22 cellular contexts compared by ENCODE assay signal in the genomic region with DNA sequence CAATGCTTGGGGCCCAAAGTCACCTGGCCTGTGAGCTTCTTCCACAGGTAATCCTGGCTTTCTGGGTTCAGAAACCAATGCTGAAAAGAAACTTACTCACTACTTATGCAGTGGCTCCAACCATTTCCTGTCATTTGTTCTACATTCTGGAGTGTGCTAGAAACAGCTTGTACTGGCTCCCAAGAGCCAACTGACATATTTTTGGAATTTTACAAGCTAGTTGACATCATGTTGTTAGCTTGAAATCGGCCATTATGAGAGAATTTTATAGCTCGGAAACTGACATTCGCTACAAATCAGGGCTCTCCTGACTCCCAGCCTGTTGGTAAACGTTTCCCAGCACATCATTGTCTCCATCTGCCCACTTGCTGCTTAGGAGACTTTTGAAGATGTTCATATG.
DNase-seq lines count a peak whose midpoint lies in the region; ATAC-seq, FAIRE-seq and TF ChIP-seq lines count a peak whose summit lies in the region.
"Had no signal": no experiment of that assay in that cellular context is flagged by ENCODE, and none has a peak within 500 bp of the region (broad histone marks: within the 10 kb centered on the region; RNA-seq: fewer than 3 reads in every experiment).

No MANE protein-coding gene starts in this region.

- H3K18ac ChIP-seq in mesendoderm (ENCODE audit: low read length): peak overlapping the region; percentile 39

- DNase-seq in heart right ventricle: no peak
- no peak for DNase-seq in right atrium auricular region (ENCODE audit: low spot score)
- no peak for DNase-seq in astrocyte (ENCODE audit: low read depth)
- DNase-seq in mesendoderm: no peak
- no peak for DNase-seq in upper lobe of left lung
- DNase-seq in WTC11 (ENCODE audit: low spot score): no peak
- no peak for DNase-seq in NCI-H524 treated with DMSO at 0.1 percent for 48 hours (lab: John Stamatoyannopoulos, UW)
- DNase-seq in NCI-H2196 treated with DMSO at 0.1 percent for 48 hours (lab: John Stamatoyannopoulos, UW; ENCODE audit: unreplicated experiment): no peak
- DNase-seq: activated CD4-positive, alpha-beta T cell treated with anti-CD3 and anti-CD28 coated beads for 48 hours; activated naive CD4-positive, alpha-beta T cell; CD4-positive, alpha-beta T cell; H7; head of caudate nucleus; islet precursor cell; KG1; mucosa of descending colon; NCI-H1092 treated with DMSO at 0.1 percent for 48 hours; NCI-H2107; NCI-H69; OCI-M1 had no signal

- no peaks in the 10 kb centered on the region for H3K36me3 Mint-ChIP-seq in astrocyte (ENCODE audit: low read depth, unreplicated experiment)
- peaks cover 20% of the 10 kb centered on the region for H3K36me3 Mint-ChIP-seq in WTC11

- FAIRE-seq in astrocyte (lab: Jason Lieb, UNC): peak; percentile 32

- peak overlapping the region; percentile 41 for H4K5ac ChIP-seq in mesendoderm (ENCODE audit: low read length)

- no peak overlapping the region for H3K4ac ChIP-seq in mesendoderm (ENCODE audit: low read depth, low read length)

- no peak overlapping the region for H2AFZ ChIP-seq in astrocyte (ENCODE audit: low read depth, low read length)

- no peak overlapping the region for H2BK15ac ChIP-seq in mesendoderm (replicated peaks; ENCODE audit: low read depth)

- H3K9me3 Mint-ChIP-seq in astrocyte (ENCODE audit: unreplicated experiment) (peaks cover 3% of the 10 kb centered on the region), WTC11 (peaks cover 25% of the 10 kb centered on the region)
- H3K9me3 Mint-ChIP-seq: CD4-positive, alpha-beta T cell had no signal

- H3K27me3 Mint-ChIP-seq in astrocyte (ENCODE audit: low read depth, unreplicated experiment) (no peaks in the 10 kb centered on the region), WTC11 (ENCODE audit: low read depth) (no peaks in the 10 kb centered on the region)
- H3K27me3 Mint-ChIP-seq: CD4-positive, alpha-beta T cell had no signal

- H2AK5ac ChIP-seq in mesendoderm (ENCODE audit: low read length): no peak overlapping the region

- H3K4me1 ChIP-seq in heart right ventricle (peaks cover 2 to 43% (median 33%) of the 10 kb centered on the region in 9 donors), right atrium auricular region (peaks cover 0 to 15% of the 10 kb centered on the region in 2 donors), astrocyte (ENCODE audit: insufficient read depth, low read length) (peaks cover 33% of the 10 kb centered on the region), mesendoderm (ENCODE audit: control insufficient read depth, low read depth, low read length) (peaks cover 14% of the 10 kb centered on the region), upper lobe of left lung (peaks cover under 1 to 27% (median 23%) of the 10 kb centered on the region in 4 donors)

- H3K4me3 ChIP-seq in heart right ventricle: no peak overlapping the region
- H3K4me3 ChIP-seq in right atrium auricular region: no peak overlapping the region
- H3K4me3 ChIP-seq in astrocyte (ENCODE audit: insufficient read depth, low read depth, low read length): no peak overlapping the region
- H3K4me3 ChIP-seq in mesendoderm (ENCODE audit: low read length): no peak overlapping the region
- no peak overlapping the region for H3K4me3 ChIP-seq in upper lobe of left lung
- H3K4me3 ChIP-seq: coronary artery, mucosa of descending colon, skin epidermis had no signal

- H3K27me3 ChIP-seq in heart right ventricle (no peaks in the 10 kb centered on the region), right atrium auricular region (no peaks in the 10 kb centered on the region), astrocyte (ENCODE audit: insufficient read depth, low read length) (no peaks in the 10 kb centered on the region), mesendoderm (ENCODE audit: insufficient read depth, low read length, poor library complexity) (no peaks in the 10 kb centered on the region), upper lobe of left lung (no peaks in the 10 kb centered on the region)

- no peak overlapping the region for H3K23ac ChIP-seq in mesendoderm (ENCODE audit: low read length)

- no peak overlapping the region for H3K9ac ChIP-seq in astrocyte (ENCODE audit: low read length)
- no peak overlapping the region for H3K9ac ChIP-seq in mesendoderm (ENCODE audit: low read length)

- WGBS in heart right ventricle, 2 donors: 69 to 73% methylated on average over 4 of the region's 4 CpGs
- WGBS in mesendoderm (ENCODE audit: extremely low coverage, insufficient coverage, low lambda C conversion rate): no CpG with 5 or more reads among the region's 4 CpGs
- WGBS in upper lobe of left lung, 2 donors: 65 to 66% methylated on average over 4 of the region's 4 CpGs

- H3K4me3 Mint-ChIP-seq in astrocyte (ENCODE audit: unreplicated experiment) (no peak overlapping the region), WTC11 (no peak overlapping the region)
- H3K4me3 Mint-ChIP-seq: CD4-positive, alpha-beta T cell had no signal

- H3K4me2 ChIP-seq in astrocyte (ENCODE audit: low read length) (no peak overlapping the region), mesendoderm (ENCODE audit: low read length) (no peak overlapping the region)

- H3K27ac Mint-ChIP-seq in astrocyte (ENCODE audit: unreplicated experiment) (no peak overlapping the region), WTC11 (no peak overlapping the region)
- H3K27ac Mint-ChIP-seq: CD4-positive, alpha-beta T cell had no signal

- ATAC-seq in heart right ventricle: peak in 3 of 8 donors; percentile 21 to 70 (median 57)
- ATAC-seq in upper lobe of left lung (ENCODE audit: low FRiP score in 2 of 2): no peak
- no peak for ATAC-seq in WTC11
- ATAC-seq: mucosa of descending colon had no signal

- TF ChIP-seq CTCF in heart right ventricle (IDR thresholded peaks at IDR 0.05) (no peak), right atrium auricular region (IDR thresholded peaks at IDR 0.05) (no peak), astrocyte (IDR thresholded peaks at IDR 0.05; ENCODE audit: insufficient read depth, low read depth, low read length) (no peak), upper lobe of left lung (IDR thresholded peaks at IDR 0.05) (no peak), WTC11 (IDR thresholded peaks at IDR 0.05) (no peak)

- no peak overlapping the region for H3K56ac ChIP-seq in mesendoderm (ENCODE audit: low read length)

- H4K8ac ChIP-seq in mesendoderm (ENCODE audit: low read depth, low read length): no peak overlapping the region

- intact Hi-C loops in heart right ventricle (cut with DNase I): loop anchor here in 9 of 10 donors (2.0 to 10.0 kb wide), 7 partner anchors 84 to 377 kb away; partner anchors contain the start of gene BCAR3 (in 7 of the 9)

- TF ChIP-seq EP300 in upper lobe of left lung (IDR thresholded peaks at IDR 0.05): no peak

- POLR2A ChIA-PET in WTC11 (lab: Charles Lee): no interaction called here

- H3K36me3 ChIP-seq in heart right ventricle (no peaks in the 10 kb centered on the region), right atrium auricular region (no peaks in the 10 kb centered on the region), astrocyte (ENCODE audit: insufficient read depth, low read length) (no peaks in the 10 kb centered on the region), mesendoderm (ENCODE audit: control insufficient read depth, insufficient read depth, low read length) (no peaks in the 10 kb centered on the region), upper lobe of left lung (no peaks in the 10 kb centered on the region)

- H3K4me1 Mint-ChIP-seq in astrocyte (ENCODE audit: low read depth, unreplicated experiment) (peaks cover 47% of the 10 kb centered on the region), WTC11 (peaks cover 42% of the 10 kb centered on the region)

- H3K79me2 ChIP-seq in astrocyte (ENCODE audit: insufficient read depth, low read length) (no peaks in the 10 kb centered on the region), mesendoderm (ENCODE audit: control insufficient read depth, insufficient read depth, low read length) (no peaks in the 10 kb centered on the region)

- no peak overlapping the region for H2BK5ac ChIP-seq in mesendoderm (ENCODE audit: low read length)

- peaks cover 0 to 21% (median 6%) of the 10 kb centered on the region in 11 donors for H3K9me3 ChIP-seq in heart right ventricle
- peaks cover 0 to 11% of the 10 kb centered on the region in 2 donors for H3K9me3 ChIP-seq in right atrium auricular region
- H3K9me3 ChIP-seq in astrocyte (ENCODE audit: insufficient read depth, low read depth, low read length): peaks cover 2% of the 10 kb centered on the region
- no peaks in the 10 kb centered on the region for H3K9me3 ChIP-seq in upper lobe of left lung
- H3K9me3 ChIP-seq: mucosa of descending colon had no signal

- no peak for TF ChIP-seq POLR2A in upper lobe of left lung (IDR thresholded peaks at IDR 0.05)

- CTCF ChIA-PET in WTC11 (lab: Charles Lee): interaction anchor here (1.2 to 8.4 kb wide), 7 partner anchors 9 to 183 kb away, joined by 3 to 240 read pairs (median 26); partner anchors contain the start of gene BCAR3

- no peaks in the 10 kb centered on the region for H3K79me1 ChIP-seq in mesendoderm (ENCODE audit: low read length)

- H2BK120ac ChIP-seq in mesendoderm (ENCODE audit: low read depth, low read length): no peak overlapping the region

- H3K27ac ChIP-seq in heart right ventricle (peak overlapping the region in 7 of 10 donors; percentile 7 to 61 (median 31)), right atrium auricular region (no peak overlapping the region), astrocyte (ENCODE audit: low read depth, low read length) (no peak overlapping the region), mesendoderm (ENCODE audit: low read depth, low read length) (peak overlapping the region; percentile 12), upper lobe of left lung (peak overlapping the region; percentile 12 to 57 (median 32))

- H4K20me1 ChIP-seq in astrocyte (ENCODE audit: insufficient read depth, low read length): no peaks in the 10 kb centered on the region

TF ChIP-seq in WTC11, 78 proteins besides CTCF, POLR2A, EP300 and RAD21:
- TF ChIP-seq ZNF317 (CRISPR knock-in tag; IDR thresholded peaks at IDR 0.05; ENCODE audit: borderline replicate concordance, low read depth): no peak

Comparison
In these comparisons a context has a peak if more than half of its experiments do, and no peak if none do; other contexts are left out.
1. H3K27ac ChIP-seq: peak in heart right ventricle (7 of 10), mesendoderm (single experiment) and upper lobe of left lung (4 of 4); none in right atrium auricular region (0 of 2) and astrocyte (single experiment).